16 cellular contexts compared by ENCODE assay signal in the genomic region with DNA sequence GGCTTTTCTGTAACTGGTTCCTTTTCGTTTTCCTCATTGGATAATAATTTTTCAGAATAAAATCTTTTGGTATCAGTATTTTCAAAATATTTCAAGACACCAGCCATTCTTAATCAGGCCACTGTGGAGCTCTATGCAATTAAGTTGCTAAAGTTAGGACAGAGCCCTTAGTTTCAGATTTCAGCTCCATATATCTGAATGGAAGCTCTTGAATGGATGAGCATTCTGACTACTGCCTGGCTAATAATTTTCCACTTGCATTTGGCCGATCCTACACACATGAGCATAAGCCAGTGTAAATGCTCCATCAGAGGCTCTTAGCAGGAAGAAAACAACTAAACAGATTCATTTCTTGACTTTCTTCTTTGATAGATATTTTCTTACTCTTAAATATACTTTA.
DNase-seq lines count a peak whose midpoint lies in the region; ATAC-seq and TF ChIP-seq lines count a peak whose summit lies in the region.
"Had no signal": no experiment of that assay in that cellular context is flagged by ENCODE, and none has a peak within 500 bp of the region (broad histone marks: within the 10 kb centered on the region; RNA-seq: fewer than 3 reads in every experiment).

No MANE protein-coding gene starts in this region.

- H3K4me1 ChIP-seq in Karpas-422 (ENCODE audit: low read length) (peaks cover 34% of the 10 kb centered on the region), fibroblast of lung (ENCODE audit: control insufficient read depth, extremely low read depth, insufficient read depth, low read length) (peaks cover 16% of the 10 kb centered on the region), osteoblast (ENCODE audit: insufficient read depth, low read length) (peaks cover 39% of the 10 kb centered on the region), tibial artery (peaks cover 0 to 44% (median 14%) of the 10 kb centered on the region in 4 donors)

- H3K9me3 ChIP-seq in Karpas-422 (ENCODE audit: low read length) (no peaks in the 10 kb centered on the region), fibroblast of lung (ENCODE audit: control insufficient read depth, insufficient read depth, low read depth, low read length) (no peaks in the 10 kb centered on the region), osteoblast (ENCODE audit: low read depth, low read length) (no peaks in the 10 kb centered on the region), tibial artery (no peaks in the 10 kb centered on the region)
- H3K9me3 ChIP-seq: colonic mucosa had no signal

- intact Hi-C loops in tibial artery (cut with DNase I; ENCODE audit: low total_unique reads): no loop called here

- H2AFZ ChIP-seq in Karpas-422 (ENCODE audit: low read length) (peak overlapping the region; percentile 74; the same call in 1 of the 2 replicates), fibroblast of lung (ENCODE audit: low read length) (no peak overlapping the region), osteoblast (ENCODE audit: low read length) (no peak overlapping the region)

- peak overlapping the region; percentile 78 for H3K4me2 ChIP-seq in Karpas-422 (ENCODE audit: low read depth, low read length, poor library complexity, severe bottlenecking)
- peak overlapping the region; percentile 99 for H3K4me2 ChIP-seq in fibroblast of lung (ENCODE audit: extremely low read depth, insufficient read depth, low read length)
- H3K4me2 ChIP-seq in osteoblast (ENCODE audit: insufficient read depth, low read length): peak overlapping the region; percentile 89

- DNase-seq in AG10803 (ENCODE audit: low read depth) (peak; percentile 19), Karpas-422 (peak; percentile 47), fibroblast of lung (ENCODE audit: low read depth in 2 of 2) (peak in 1 of 2 donors; percentile 41), osteoblast (ENCODE audit: insufficient read length, low spot score, missing footprints) (no peak), tibial artery (no peak)
- DNase-seq: activated CD8-positive, alpha-beta memory T cell treated with anti-CD3 and anti-CD28 coated beads, Interleukin-2, amount 10 ng/mL, durations not matched to agents 7 days and 5 days; colonic mucosa; EL; naive thymus-derived CD8-positive, alpha-beta T cell; NCI-H2029; stimulated activated naive CD8-positive, alpha-beta T cell treated with anti-CD3 and anti-CD28 coated beads, Interleukin-15, amount 100 ng/mL, for 72 hours; T-helper 9 cell had no signal

- no peak overlapping the region for H3K27ac ChIP-seq in Karpas-422 (ENCODE audit: low read length)
- H3K27ac ChIP-seq in fibroblast of lung (ENCODE audit: insufficient read depth, low read length): peak overlapping the region; percentile 38
- peak overlapping the region; percentile 71 for H3K27ac ChIP-seq in osteoblast (ENCODE audit: low read depth, low read length)
- H3K27ac ChIP-seq in tibial artery: peak overlapping the region in 1 of 2 donors; percentile 62
- H3K27ac ChIP-seq: colonic mucosa had no signal

- ATAC-seq in HG03097 (IDR thresholded peaks at IDR 0.05; ENCODE audit: low FRiP score, unreplicated experiment) (no peak), GM21423 (IDR thresholded peaks at IDR 0.05; ENCODE audit: unreplicated experiment) (no peak), GM21390 (IDR thresholded peaks at IDR 0.05; ENCODE audit: unreplicated experiment) (no peak)
- ATAC-seq: activated CD8-positive, alpha-beta memory T cell treated with anti-CD3 and anti-CD28 coated beads, Interleukin-2, amount 10 ng/mL, durations not matched to agents 7 days and 5 days; naive thymus-derived CD8-positive, alpha-beta T cell had no signal

- H3K36me3 ChIP-seq in Karpas-422 (ENCODE audit: insufficient read depth, low read length) (no peaks in the 10 kb centered on the region), fibroblast of lung (ENCODE audit: control insufficient read depth, insufficient read depth, low read length) (no peaks in the 10 kb centered on the region), osteoblast (ENCODE audit: insufficient read depth, low read length) (no peaks in the 10 kb centered on the region), tibial artery (no peaks in the 10 kb centered on the region)
- H3K36me3 ChIP-seq: colonic mucosa had no signal

- H3K9me2 ChIP-seq in Karpas-422 (replicated peaks; ENCODE audit: insufficient read depth, low read length): no peaks in the 10 kb centered on the region

- H3K4me3 ChIP-seq in AG10803 (ENCODE audit: low read length): peak overlapping the region; percentile 61
- H3K4me3 ChIP-seq in Karpas-422 (ENCODE audit: low read length): peak overlapping the region; percentile 60
- H3K4me3 ChIP-seq in fibroblast of lung (replicated peaks in 1 of 4; ENCODE audit: control extremely low read depth in 1 of 4, insufficient read depth in 1 of 4, low read depth in 3 of 4, low read length in 4 of 4): peak overlapping the region in 3 of 4 experiments; percentile 31 to 65 (median 54)
- H3K4me3 ChIP-seq in osteoblast (ENCODE audit: insufficient read depth, low read length): no peak overlapping the region
- H3K4me3 ChIP-seq in tibial artery: no peak overlapping the region
- H3K4me3 ChIP-seq: colonic mucosa, lung had no signal

- TF ChIP-seq CTCF in AG10803 (conservative IDR thresholded peaks at IDR 0.05; ENCODE audit: low read length) (no peak), fibroblast of lung (conservative IDR thresholded peaks at IDR 0.05 in 1 of 2, IDR thresholded peaks at IDR 0.05 in 1 of 2; ENCODE audit: low read depth in 1 of 2, low read length in 2 of 2) (no peak), osteoblast (IDR thresholded peaks at IDR 0.05; ENCODE audit: extremely low read depth, low read depth, low read length) (no peak), tibial artery (IDR thresholded peaks at IDR 0.05) (no peak)

- no peaks in the 10 kb centered on the region for H4K20me1 ChIP-seq in Karpas-422 (ENCODE audit: insufficient read depth, low read depth, low read length)
- H4K20me1 ChIP-seq in fibroblast of lung (ENCODE audit: control insufficient read depth, extremely low read depth, insufficient read depth, low read length): no peaks in the 10 kb centered on the region
- H4K20me1 ChIP-seq in osteoblast (ENCODE audit: insufficient read depth, low read length): no peaks in the 10 kb centered on the region

- H3K9ac ChIP-seq in Karpas-422 (ENCODE audit: low read length) (peak overlapping the region; percentile 51), fibroblast of lung (ENCODE audit: insufficient read depth, low read length) (no peak overlapping the region)

- no peaks in the 10 kb centered on the region for H3K79me2 ChIP-seq in Karpas-422 (ENCODE audit: low read length)
- no peaks in the 10 kb centered on the region for H3K79me2 ChIP-seq in fibroblast of lung (ENCODE audit: control insufficient read depth, insufficient read depth, low read length)
- no peaks in the 10 kb centered on the region for H3K79me2 ChIP-seq in osteoblast (ENCODE audit: insufficient read depth, low read length)

- no peaks in the 10 kb centered on the region for H3K27me3 ChIP-seq in Karpas-422 (ENCODE audit: low read length)
- no peaks in the 10 kb centered on the region for H3K27me3 ChIP-seq in fibroblast of lung (ENCODE audit: control insufficient read depth, insufficient read depth, low read length)
- no peaks in the 10 kb centered on the region for H3K27me3 ChIP-seq in osteoblast (ENCODE audit: insufficient read depth, low read length)
- peaks cover 0 to 20% of the 10 kb centered on the region in 2 donors for H3K27me3 ChIP-seq in tibial artery
- H3K27me3 ChIP-seq: colonic mucosa had no signal

Comparison
In these comparisons a context has a peak if more than half of its experiments do, and no peak if none do; other contexts are left out.
1. DNase-seq: peak in AG10803 (single experiment) and Karpas-422 (single experiment); none in osteoblast (single experiment) and tibial artery (0 of 2).
2. H3K4me3 ChIP-seq: peak in AG10803 (single experiment), Karpas-422 (single experiment) and fibroblast of lung (3 of 4); none in osteoblast (single experiment) and tibial artery (0 of 2).
3. Peak in every context shown above with its lines, with median percentiles within 50 percentile points of each other: H3K4me2 ChIP-seq.